1 cellular context compared by ENCODE assay signal in genomic region chr3:125374996-125375941, GRCh38.
A peak's percentile ranks its signal among the peaks of the same experiment; 100 is the strongest.
TF ChIP-seq lines count a peak whose summit lies in the region.

ZNF148 (minus strand) TSS chr3:125375325; CDS start chr3:125313640, 61,685 bp downstream.

TF ChIP-seq in HepG2, 621 proteins besides CTCF, POLR2A, EP300 and RAD21 (continued from another document and continues in another):
- TF ChIP-seq CBX2 (IDR thresholded peaks at IDR 0.05; ENCODE audit: low read depth, low read length) (no peak), CBX2 (CRISPR knock-in tag; IDR thresholded peaks at IDR 0.05; ENCODE audit: low read depth) (no peak), HINFP (CRISPR knock-in tag; IDR thresholded peaks at IDR 0.05; ENCODE audit: low read depth) (no peak), ZNF530 (CRISPR knock-in tag; IDR thresholded peaks at IDR 0.05; ENCODE audit: low read depth) (no peak), ZNF746 (CRISPR knock-in tag; IDR thresholded peaks at IDR 0.05) (peak; percentile 71), ZNF543 (CRISPR knock-in tag; IDR thresholded peaks at IDR 0.05) (peak; percentile 84), ZNF768 (CRISPR knock-in tag; IDR thresholded peaks at IDR 0.05) (peak; percentile 81), ZNF562 (CRISPR knock-in tag; IDR thresholded peaks at IDR 0.05; ENCODE audit: borderline replicate concordance) (no peak), NONO (IDR thresholded peaks at IDR 0.05) (no peak), NONO (CRISPR knock-in tag; conservative IDR thresholded peaks at IDR 0.05) (peak; percentile 96), TFDP1 (CRISPR knock-in tag; IDR thresholded peaks at IDR 0.05; ENCODE audit: borderline replicate concordance) (peak; percentile 78; the same call in 1 of the 2 replicates), ZNF747 (CRISPR knock-in tag; IDR thresholded peaks at IDR 0.05; ENCODE audit: borderline replicate concordance) (peak; percentile 92), ETV6 (CRISPR knock-in tag; conservative IDR thresholded peaks at IDR 0.05) (peak; percentile 90), HIC2 (CRISPR knock-in tag; IDR thresholded peaks at IDR 0.05; ENCODE audit: low read depth) (no peak; the same call in 1 of the 2 replicates), ZZZ3 (CRISPR knock-in tag; IDR thresholded peaks at IDR 0.05; ENCODE audit: borderline replicate concordance) (no peak; the same call in 1 of the 2 replicates), ZBTB25 (CRISPR knock-in tag; IDR thresholded peaks at IDR 0.05) (peak; percentile 94), ZNF296 (CRISPR knock-in tag; conservative IDR thresholded peaks at IDR 0.05) (no peak), ZNF280B (CRISPR knock-in tag; IDR thresholded peaks at IDR 0.05; ENCODE audit: borderline replicate concordance) (0 out of 2 replicates have a peak, but pooled peaks have one; percentile 31), RORA (CRISPR knock-in tag; IDR thresholded peaks at IDR 0.05) (no peak), ZNF781 (CRISPR knock-in tag; IDR thresholded peaks at IDR 0.05; ENCODE audit: borderline replicate concordance, not compliant biosample characterization) (no peak), ZXDC (CRISPR knock-in tag; IDR thresholded peaks at IDR 0.05) (no peak), KDM2A (CRISPR knock-in tag; IDR thresholded peaks at IDR 0.05; ENCODE audit: borderline replicate concordance, low read depth) (peak; percentile 90), RBM39 (IDR thresholded peaks at IDR 0.05; ENCODE audit: low read depth, low read length, poor library complexity, severe bottlenecking) (peak; percentile 92), KDM5A (IDR thresholded peaks at IDR 0.05; ENCODE audit: borderline replicate concordance, low read length) (peak; percentile 42; the same call in 1 of the 2 replicates), BRD4 (CRISPR knock-in tag; IDR thresholded peaks at IDR 0.05) (peak; percentile 83; the same call in 1 of the 2 replicates), TBX2 (CRISPR knock-in tag; IDR thresholded peaks at IDR 0.05; ENCODE audit: borderline replicate concordance) (peak; percentile 72), GTF3A (CRISPR knock-in tag; conservative IDR thresholded peaks at IDR 0.05) (0 out of 2 replicates have a peak, but pooled peaks have one; percentile 37), ZNF558 (CRISPR knock-in tag; IDR thresholded peaks at IDR 0.05; ENCODE audit: borderline replicate concordance) (no peak), TGIF2 (CRISPR knock-in tag; IDR thresholded peaks at IDR 0.05) (peak; percentile 73; the same call in 1 of the 2 replicates), DNMT3B (CRISPR knock-in tag; conservative IDR thresholded peaks at IDR 0.05) (peak; percentile 74; the same call in 1 of the 2 replicates), PCBP2 (optimal IDR thresholded peaks at IDR 0.05; ENCODE audit: low read depth, low read length, poor library complexity, severe bottlenecking) (peak; percentile 53), SKIL (CRISPR knock-in tag; IDR thresholded peaks at IDR 0.05; ENCODE audit: borderline replicate concordance) (peak; percentile 95), ZBTB10 (CRISPR knock-in tag; IDR thresholded peaks at IDR 0.05; ENCODE audit: borderline replicate concordance) (0 out of 2 replicates have a peak, but pooled peaks have one; percentile 57), PHF20 (CRISPR knock-in tag; IDR thresholded peaks at IDR 0.05) (peak; percentile 90), E2F1 (CRISPR knock-in tag; IDR thresholded peaks at IDR 0.05) (no peak), ZMAT5 (CRISPR knock-in tag; IDR thresholded peaks at IDR 0.05; ENCODE audit: borderline replicate concordance, low read depth) (no peak), HOXD1 (CRISPR knock-in tag; IDR thresholded peaks at IDR 0.05) (no peak), ZNF816 (CRISPR knock-in tag; IDR thresholded peaks at IDR 0.05; ENCODE audit: borderline replicate concordance) (no peak), DBP (CRISPR knock-in tag; IDR thresholded peaks at IDR 0.05; ENCODE audit: not compliant biosample characterization) (no peak), IRF9 (CRISPR knock-in tag; IDR thresholded peaks at IDR 0.05; ENCODE audit: borderline replicate concordance) (peak; percentile 75; the same call in 1 of the 2 replicates), MTA1 (CRISPR knock-in tag; IDR thresholded peaks at IDR 0.05; ENCODE audit: borderline replicate concordance) (peak; percentile 92), ZNF382 (CRISPR knock-in tag; IDR thresholded peaks at IDR 0.05; ENCODE audit: borderline replicate concordance) (no peak), SP4 (CRISPR knock-in tag; IDR thresholded peaks at IDR 0.05) (0 out of 2 replicates have a peak, but pooled peaks have one; percentile 38)
